Comparison of ENCODE assay signal across 31 cellular contexts in the genomic region with DNA sequence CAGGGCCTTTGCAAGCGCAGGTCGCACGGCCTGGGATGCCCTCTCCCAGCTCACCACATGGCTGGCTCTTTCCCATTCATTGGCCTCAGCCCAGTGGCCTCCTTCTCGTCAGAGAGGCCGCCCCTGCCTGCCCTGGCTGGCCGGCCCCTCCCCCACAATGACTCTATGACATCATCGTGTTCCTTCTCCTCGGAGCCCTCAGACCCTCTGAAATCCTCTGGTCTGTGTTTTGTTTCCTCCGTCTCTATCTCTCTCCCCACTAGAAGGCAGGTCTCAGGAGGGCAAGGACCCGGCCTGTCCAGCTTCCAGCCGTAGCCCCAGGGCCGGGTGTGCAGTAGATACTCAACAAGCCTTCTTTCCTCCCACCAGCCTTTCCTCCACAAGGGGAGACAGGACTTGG.
"Had no signal": no experiment of that assay in that cellular context is flagged by ENCODE, and none has a peak within 500 bp of the region (broad histone marks: within the 10 kb centered on the region; RNA-seq: fewer than 3 reads in every experiment).

No MANE protein-coding gene starts in this region.

- H3K27ac Mint-ChIP-seq: activated CD4-positive, alpha-beta memory T cell treated with anti-CD3 and anti-CD28 coated beads, Interleukin-2, amount 10 ng/mL, durations not matched to agents 7 days and 5 days; activated CD4-positive, alpha-beta T cell treated with anti-CD3 and anti-CD28 coated beads, Interleukin-2, amount 10 ng/mL, durations not matched to agents 7 days and 5 days; activated naive CD4-positive, alpha-beta T cell treated with anti-CD3 and anti-CD28 coated beads, Interleukin-2, amount 10 ng/mL, durations not matched to agents 7 days and 5 days; activated naive CD8-positive, alpha-beta T cell treated with anti-CD3 and anti-CD28 coated beads, Interleukin-2, amount 10 ng/mL, durations not matched to agents 7 days and 5 days; activated T-cell treated with anti-CD3 and anti-CD28 coated beads, Interleukin-2, amount 50 U/mL, for 24 hours; effector memory CD8-positive, alpha-beta T cell; immature natural killer cell; naive B cell; nephron progenitor cell; T-helper 1 cell treated with Interleukin-12 subunit alpha and Interleukin-12 subunit beta and Interleukin-4 antibody, amounts not matched to agents 30 μg/mL and 1 μg/mL, for 36 hours had no signal

- H3K4me1 ChIP-seq: right lobe of liver had no signal

- H3K4me3 ChIP-seq: ascending aorta, cardiac muscle cell, heart left ventricle, lower lobe of right lung, right lobe of liver, skin epidermis, thoracic aorta, uterus had no signal

- H3K4me1 Mint-ChIP-seq: activated CD4-positive, alpha-beta memory T cell treated with anti-CD3 and anti-CD28 coated beads, Interleukin-2, amount 10 ng/mL, durations not matched to agents 7 days and 5 days; activated CD4-positive, alpha-beta T cell treated with anti-CD3 and anti-CD28 coated beads, Interleukin-2, amount 10 ng/mL, durations not matched to agents 7 days and 5 days; activated naive CD4-positive, alpha-beta T cell treated with anti-CD3 and anti-CD28 coated beads, Interleukin-2, amount 10 ng/mL, durations not matched to agents 7 days and 5 days; activated naive CD8-positive, alpha-beta T cell treated with anti-CD3 and anti-CD28 coated beads, Interleukin-2, amount 10 ng/mL, durations not matched to agents 7 days and 5 days; immature natural killer cell; naive B cell had no signal

- H3K36me3 Mint-ChIP-seq: activated naive CD4-positive, alpha-beta T cell treated with anti-CD3 and anti-CD28 coated beads, Interleukin-2, amount 10 ng/mL, durations not matched to agents 7 days and 5 days; activated naive CD8-positive, alpha-beta T cell treated with anti-CD3 and anti-CD28 coated beads, Interleukin-2, amount 10 ng/mL, durations not matched to agents 7 days and 5 days; brain; immature natural killer cell; naive B cell had no signal

- H3K4me3 Mint-ChIP-seq: activated CD4-positive, alpha-beta memory T cell treated with anti-CD3 and anti-CD28 coated beads, Interleukin-2, amount 10 ng/mL, durations not matched to agents 7 days and 5 days; activated CD4-positive, alpha-beta T cell treated with anti-CD3 and anti-CD28 coated beads, Interleukin-2, amount 10 ng/mL, durations not matched to agents 7 days and 5 days; activated naive CD4-positive, alpha-beta T cell treated with anti-CD3 and anti-CD28 coated beads, Interleukin-2, amount 10 ng/mL, durations not matched to agents 7 days and 5 days; activated naive CD8-positive, alpha-beta T cell treated with anti-CD3 and anti-CD28 coated beads, Interleukin-2, amount 10 ng/mL, durations not matched to agents 7 days and 5 days; activated T-cell treated with anti-CD3 and anti-CD28 coated beads, Interleukin-2, amount 50 U/mL, for 24 hours; effector memory CD8-positive, alpha-beta T cell; immature natural killer cell; naive B cell; nephron progenitor cell; T-helper 1 cell treated with Interleukin-12 subunit alpha and Interleukin-12 subunit beta and Interleukin-4 antibody, amounts not matched to agents 30 μg/mL and 1 μg/mL, for 36 hours had no signal

- H3K27me3 ChIP-seq: right lobe of liver, uterus had no signal

- H3K9me3 ChIP-seq: ascending aorta, heart left ventricle, lower lobe of right lung, neutrophil, right lobe of liver, thoracic aorta, uterus had no signal

- ATAC-seq: effector memory CD8-positive, alpha-beta T cell; heart left ventricle; left lobe of liver; lower lobe of right lung; stimulated activated naive CD8-positive, alpha-beta T cell treated with anti-CD3 and anti-CD28 coated beads, Interleukin-15, Interleukin-2, amounts not matched to agents 100 U/mL and 50 U/mL, for 24 hours had no signal

- DNase-seq: activated CD4-positive, alpha-beta memory T cell treated with anti-CD3 and anti-CD28 coated beads, Interleukin-2, amount 10 ng/mL, durations not matched to agents 7 days and 5 days; activated CD4-positive, alpha-beta T cell treated with anti-CD3 and anti-CD28 coated beads, Interleukin-2, amount 10 ng/mL, durations not matched to agents 7 days and 5 days; activated CD4-positive, CD25-positive, alpha-beta regulatory T cell treated with anti-CD3 and anti-CD28 coated beads, Interleukin-2, amount 50 U/mL, for 72 hours; activated CD8-positive, alpha-beta memory T cell treated with anti-CD3 and anti-CD28 coated beads, Interleukin-2, amount 50 U/mL, for 48 hours; activated gamma-delta T cell; activated naive CD4-positive, alpha-beta T cell treated with anti-CD3 and anti-CD28 coated beads, Interleukin-2, amount 10 ng/mL, durations not matched to agents 7 days and 5 days; activated naive CD8-positive, alpha-beta T cell treated with anti-CD3 and anti-CD28 coated beads, Interleukin-2, amount 10 ng/mL, durations not matched to agents 7 days and 5 days; activated T-cell treated with anti-CD3 and anti-CD28 coated beads, Interleukin-2, amount 50 U/mL, for 24 hours; cortex of kidney; effector memory CD8-positive, alpha-beta T cell; foreskin fibroblast; heart left ventricle; hypothalamus; immature natural killer cell; lower lobe of right lung; naive B cell; nephron progenitor cell; right lobe of liver; stimulated activated CD4-positive, alpha-beta T cell treated with anti-CD3 and anti-CD28 coated beads, Interleukin-12 subunit alpha, Interleukin-12 subunit beta, amount 100 ng/mL, for 4 hours; stimulated activated CD4-positive, alpha-beta T cell treated with anti-CD3 and anti-CD28 coated beads, Interleukin-4, amount 100 ng/mL, for 1 hour; stimulated activated naive CD8-positive, alpha-beta T cell treated with anti-CD3 and anti-CD28 coated beads, Interleukin-15, Interleukin-2, amounts not matched to agents 100 U/mL and 50 U/mL, for 24 hours; trophoblast cell; uterus had no signal

- H3K36me3 ChIP-seq: ascending aorta, cardiac muscle cell, heart left ventricle, lower lobe of right lung, neutrophil, right lobe of liver, thoracic aorta, uterus had no signal

- H3K27ac ChIP-seq: ascending aorta, cardiac muscle cell, lower lobe of right lung, neutrophil, right lobe of liver, skin epidermis, thoracic aorta, uterus had no signal

- H3K9me3 Mint-ChIP-seq: activated CD4-positive, alpha-beta memory T cell treated with anti-CD3 and anti-CD28 coated beads, Interleukin-2, amount 10 ng/mL, durations not matched to agents 7 days and 5 days; activated CD4-positive, alpha-beta T cell treated with anti-CD3 and anti-CD28 coated beads, Interleukin-2, amount 10 ng/mL, durations not matched to agents 7 days and 5 days; activated naive CD4-positive, alpha-beta T cell treated with anti-CD3 and anti-CD28 coated beads, Interleukin-2, amount 10 ng/mL, durations not matched to agents 7 days and 5 days; activated naive CD8-positive, alpha-beta T cell treated with anti-CD3 and anti-CD28 coated beads, Interleukin-2, amount 10 ng/mL, durations not matched to agents 7 days and 5 days; activated T-cell treated with anti-CD3 and anti-CD28 coated beads, Interleukin-2, amount 50 U/mL, for 24 hours; effector memory CD8-positive, alpha-beta T cell; immature natural killer cell; nephron progenitor cell; T-helper 1 cell treated with Interleukin-12 subunit alpha and Interleukin-12 subunit beta and Interleukin-4 antibody, amounts not matched to agents 30 μg/mL and 1 μg/mL, for 36 hours had no signal
